ENCODE assay signal across 1 cellular context in the genomic region with DNA sequence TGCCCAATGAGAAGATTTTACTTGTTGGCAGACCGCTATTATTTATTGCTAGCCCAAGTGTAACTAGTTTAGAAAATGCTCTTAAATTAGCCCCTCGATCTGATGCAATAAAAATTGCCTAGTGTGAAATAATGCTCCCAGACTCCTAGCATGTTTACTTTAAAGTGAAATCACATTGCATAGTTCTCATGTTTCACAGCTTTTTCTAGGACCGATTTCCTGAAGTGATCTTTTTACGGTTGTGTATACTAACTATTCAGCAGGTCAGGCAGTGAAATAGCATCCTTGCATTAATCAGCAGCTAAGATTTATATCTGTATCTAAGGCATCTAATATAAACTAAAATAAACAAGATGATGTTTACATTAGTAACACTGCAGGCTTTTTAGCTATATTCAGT.
TF ChIP-seq lines count a peak whose summit lies in the region.

No MANE protein-coding gene starts in this region.

TF ChIP-seq in HEK293, 187 proteins besides CTCF, POLR2A, EP300 and RAD21 (continued from another document):
- TF ChIP-seq ZBTB49 (tag by site-specific recombination; IDR thresholded peaks at IDR 0.05; ENCODE audit: low read depth), result no peak
- TF ChIP-seq BCL11B (tag by site-specific recombination; IDR thresholded peaks at IDR 0.05; ENCODE audit: low read depth), result no peak
- TF ChIP-seq IKZF3 (tag by site-specific recombination; IDR thresholded peaks at IDR 0.05), result peak; percentile 97
- no peak for TF ChIP-seq ZNF785 (tag by site-specific recombination; IDR thresholded peaks at IDR 0.05)
- no peak for TF ChIP-seq ZNF292 (tag by site-specific recombination; IDR thresholded peaks at IDR 0.05; ENCODE audit: borderline replicate concordance, low read depth)
- peak; percentile 87 for TF ChIP-seq INSM2 (tag by site-specific recombination; IDR thresholded peaks at IDR 0.05)
- no peak for TF ChIP-seq ZNF623 (tag by site-specific recombination; IDR thresholded peaks at IDR 0.05)
- TF ChIP-seq ZNF596 (tag by site-specific recombination; IDR thresholded peaks at IDR 0.05), result peak; percentile 38; the same call in 1 of the 2 replicates
- TF ChIP-seq ZNF350 (tag by site-specific recombination; IDR thresholded peaks at IDR 0.05), result no peak
- no peak for TF ChIP-seq ZBTB48 (tag by site-specific recombination; IDR thresholded peaks at IDR 0.05)
- no peak for TF ChIP-seq ZSCAN23 (tag by site-specific recombination; IDR thresholded peaks at IDR 0.05)
- no peak for TF ChIP-seq ZSCAN16 (tag by site-specific recombination; IDR thresholded peaks at IDR 0.05)
